ENCODE assay signal across 17 cellular contexts in the genomic region with DNA sequence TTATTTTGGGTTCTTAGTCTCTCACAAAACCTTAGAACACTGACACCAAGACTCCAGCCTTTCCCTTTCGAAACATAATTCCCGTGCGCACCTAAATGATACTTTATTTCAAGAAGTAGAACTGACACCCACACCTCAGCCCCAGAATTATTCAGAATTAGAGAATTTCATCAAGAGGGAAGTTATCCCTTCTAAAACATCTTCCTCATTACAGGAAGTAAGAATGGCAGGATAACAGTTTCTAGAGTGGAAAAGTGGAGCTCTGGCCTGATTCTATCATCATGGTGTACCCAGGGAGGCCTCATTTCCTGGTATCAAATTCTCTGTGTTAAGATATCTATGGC. TPM values are rescaled to one million over a fixed set of nuclear protein-coding genes. Genes with fewer than 3 reads are reported as not detected.
DNase-seq lines count a peak whose midpoint lies in the region; ATAC-seq and TF ChIP-seq lines count a peak whose summit lies in the region.
"Had no signal": no experiment of that assay in that cellular context is flagged by ENCODE, and none has a peak within 500 bp of the region (broad histone marks: within the 10 kb centered on the region; RNA-seq: fewer than 3 reads in every experiment).

No MANE protein-coding gene starts in this region.

- H3K36me3 Mint-ChIP-seq in mesothelial cell of epicardium, result peaks cover 8% of the 10 kb centered on the region

- no peak overlapping the region for H3K27ac Mint-ChIP-seq in mesothelial cell of epicardium

- H3K4me3 ChIP-seq in BLaER1 treated with 17β-estradiol and CSF1 and Interleukin-3, amounts not matched to agents 10 nM and 100 nM, result no peak overlapping the region
- H3K4me3 ChIP-seq in Panc1 (ENCODE audit: low read depth in 2 of 2, low read length in 2 of 2), result no peak overlapping the region; a peak in 1 of 4 replicates

- H3K9ac ChIP-seq in BLaER1 treated with 17β-estradiol and CSF1 and Interleukin-3, amounts not matched to agents 10 nM and 100 nM, result no peak overlapping the region

- peak overlapping the region in 10 of 11 experiments; percentile 90 to 97 (median 95); a peak in 18 of 22 replicates for H3K4me2 ChIP-seq in BLaER1 treated with 17β-estradiol and CSF1 and Interleukin-3, amounts not matched to agents 10 nM and 100 nM

- H3K9me3 Mint-ChIP-seq in mesothelial cell of epicardium, result no peaks in the 10 kb centered on the region

- H3K27ac ChIP-seq in 22Rv1 (peak overlapping the region; percentile 80), Panc1 (ENCODE audit: low read length) (peak overlapping the region; percentile 88; the same call in 1 of the 2 replicates)
- H3K27ac ChIP-seq in BLaER1 treated with 17β-estradiol and CSF1 and Interleukin-3, amounts not matched to agents 10 nM and 100 nM, result peak overlapping the region in 5 of 11 experiments; percentile 6 to 90 (median 85); a peak in 8 of 22 replicates
- H3K27ac ChIP-seq: SK-N-MC had no signal

- H3K36me3 ChIP-seq in BLaER1 treated with 17β-estradiol and CSF1 and Interleukin-3, amounts not matched to agents 10 nM and 100 nM, result peaks cover 0 to 14% (median 0%) of the 10 kb centered on the region in 11 experiments; a peak in 7 of 22 replicates
- peaks cover 2% of the 10 kb centered on the region; the same call in 1 of the 2 replicates for H3K36me3 ChIP-seq in Panc1 (ENCODE audit: control insufficient read depth, insufficient read depth, low read length)

- intact Hi-C loops in Panc1 (cut with micrococcal nuclease; ENCODE audit: unreplicated experiment), result no loop called here

- no peak for ATAC-seq in Panc1
- ATAC-seq: gastroesophageal sphincter had no signal

- peaks cover 28 to 81% (median 40%) of the 10 kb centered on the region in 10 experiments for H3K4me1 ChIP-seq in BLaER1 treated with 17β-estradiol and CSF1 and Interleukin-3, amounts not matched to agents 10 nM and 100 nM
- peaks cover 17% of the 10 kb centered on the region for H3K4me1 ChIP-seq in Panc1 (ENCODE audit: control insufficient read depth, insufficient read depth, low read length)

- no peak for DNase-seq in Panc1 (ENCODE audit: low read depth, low spot score)
- DNase-seq in mesothelial cell of epicardium (ENCODE audit: low spot score in 2 of 2, unreplicated experiment in 2 of 2), result no peak
- DNase-seq in D341Med (ENCODE audit: low spot score), result no peak
- DNase-seq in GM13977 (ENCODE audit: low spot score), result no peak
- no peak for DNase-seq in NCI-H187 treated with DMSO at 0.1 percent for 48 hours (lab: John Stamatoyannopoulos, UW)
- DNase-seq: activated CD4-positive, CD25-positive, alpha-beta regulatory T cell treated with anti-CD3 and anti-CD28 coated beads, Interleukin-2, amount 50 U/mL, for 72 hours; activated gamma-delta T cell treated with Interleukin-2 at 50 U/mL for 16 hours; COR-L47; effector memory CD4-positive, alpha-beta T cell; HCEC 1CT; islet precursor cell had no signal

- TF ChIP-seq CTCF in 22Rv1 (IDR thresholded peaks at IDR 0.05) (no peak), Panc1 (IDR thresholded peaks at IDR 0.05) (no peak), mesothelial cell of epicardium (IDR thresholded peaks at IDR 0.05; ENCODE audit: unreplicated experiment) (no peak), GM13977 (IDR thresholded peaks at IDR 0.05; ENCODE audit: extremely low read depth, insufficient read depth, missing control alignments) (no peak)

- POLR2A ChIA-PET in Panc1 (lab: Charles Lee), result no interaction called here

- H4K20me1 ChIP-seq in BLaER1 treated with 17β-estradiol and CSF1 and Interleukin-3, amounts not matched to agents 10 nM and 100 nM, result peaks cover 0 to 16% (median 0%) of the 10 kb centered on the region in 11 experiments; a peak in 6 of 22 replicates

- H3K9me3 ChIP-seq in BLaER1 treated with 17β-estradiol and CSF1 and Interleukin-3, amounts not matched to agents 10 nM and 100 nM (replicated peaks in 1 of 11), result no peaks in the 10 kb centered on the region
- H3K9me3 ChIP-seq in Panc1 (ENCODE audit: control insufficient read depth, insufficient read depth, low read depth, low read length), result no peaks in the 10 kb centered on the region
- H3K9me3 ChIP-seq: gastroesophageal sphincter had no signal

- H3K27me3 Mint-ChIP-seq in mesothelial cell of epicardium (ENCODE audit: low read depth), result peaks cover 5% of the 10 kb centered on the region

- in situ Hi-C loops in Panc1 (cut with HindIII; ENCODE audit: low pct_unique_long_range_greater_than_20kb, low sequenced_read_pairs) (no loop called here), GM13977 (cut with MboI; ENCODE audit: low pct_unique_long_range_greater_than_20kb, low sequenced_read_pairs, unreplicated experiment) (no loop called here)

- CTCF ChIA-PET in Panc1 (lab: Charles Lee), result interaction anchor here (1.3 kb wide), 1 partner anchor 85 kb away, joined by 3 read pairs; no protein-coding TSS in a partner anchor

- H3K4me1 Mint-ChIP-seq in mesothelial cell of epicardium, result peaks cover 29% of the 10 kb centered on the region

- no TSS peak for BruUV-seq in Panc1 (replicated peaks; lab: Mats Ljungman, UMichigan)

- no peaks in the 10 kb centered on the region for H3K27me3 ChIP-seq in BLaER1 treated with 17β-estradiol and CSF1 and Interleukin-3, amounts not matched to agents 10 nM and 100 nM
- H3K27me3 ChIP-seq in Panc1 (ENCODE audit: control insufficient read depth, insufficient read depth, low read length), result 0 out of 2 replicates have a peak, but pooled peaks cover 2% of the 10 kb centered on the region

- peak overlapping the region; percentile 66 for H3K4me3 Mint-ChIP-seq in mesothelial cell of epicardium

RNA-seq across cellular contexts. Expression of a gene that starts 1.4 kb away (rescaled TPM):
- total RNA-seq in Panc1 (2021; ENCODE audit: unreplicated experiment) (34.5 TPM), mesothelial cell of epicardium (13.3 to 13.6 TPM (median 13.5 TPM) in 3 replicates)
- 27.6 TPM for polyA plus RNA-seq in Panc1 (2012; ENCODE audit: insufficient read length)

RNA-seq across cellular contexts. Expression of a gene that starts 21.2 kb away (rescaled TPM):
- total RNA-seq in Panc1 (2021; ENCODE audit: unreplicated experiment), result not detected
- not detected for polyA plus RNA-seq in Panc1 (2012; ENCODE audit: insufficient read length)
- not detected in 3 replicates for total RNA-seq in mesothelial cell of epicardium
- total RNA-seq: bronchial epithelial cell, gastroesophageal sphincter, myocyte had no signal

RNA-seq across cellular contexts. Expression of a gene that starts 44.3 kb away (rescaled TPM):
- total RNA-seq in Panc1 (2021; ENCODE audit: unreplicated experiment) (not detected), mesothelial cell of epicardium (0.74 to 0.90 TPM (median 0.75 TPM) in 3 replicates)
- not detected for polyA plus RNA-seq in Panc1 (2012; ENCODE audit: insufficient read length)
- total RNA-seq: bronchial epithelial cell, myocyte had no signal
